In genomic region chr3:187964759-187965158, GRCh38 we compare ENCODE assay signal across 1 cellular context.
TF ChIP-seq lines count a peak whose summit lies in the region.

No MANE protein-coding gene starts in this region.

TF ChIP-seq in HEK293T, 16 proteins besides CTCF, POLR2A, EP300 and RAD21 (continued from another document):
- no peak for TF ChIP-seq BHLHE40 (IDR thresholded peaks at IDR 0.05; ENCODE audit: borderline replicate concordance)
- TF ChIP-seq ZNF384 (IDR thresholded peaks at IDR 0.05), result no peak
- no peak for TF ChIP-seq ARNT (IDR thresholded peaks at IDR 0.05)
- no peak for TF ChIP-seq FOXA1 (IDR thresholded peaks at IDR 0.05)
- TF ChIP-seq NFRKB (IDR thresholded peaks at IDR 0.05), result no peak
TF ChIP-seq in HEK293T: peak in this region for 0.
